14 cellular contexts compared by ENCODE assay signal in genomic region chrX:115591856-115592842, GRCh38. TPM values are rescaled to one million over a fixed set of nuclear protein-coding genes. Genes with fewer than 3 reads are reported as not detected.
A peak's percentile ranks its signal among the peaks of the same experiment; 100 is the strongest.
DNase-seq lines count a peak whose midpoint lies in the region; ATAC-seq, FAIRE-seq and TF ChIP-seq lines count a peak whose summit lies in the region.
"Had no signal": no experiment of that assay in that cellular context is flagged by ENCODE, and none has a peak within 500 bp of the region (broad histone marks: within the 10 kb centered on the region; RNA-seq: fewer than 3 reads in every experiment).

No MANE protein-coding gene starts in this region.

- TF ChIP-seq CTCF in MCF 10A (IDR thresholded peaks at IDR 0.05; ENCODE audit: unreplicated experiment): no peak
- no peak for TF ChIP-seq CTCF in kidney (IDR thresholded peaks at IDR 0.05; ENCODE audit: borderline replicate concordance, extremely low read depth, insufficient read depth)
- no peak for TF ChIP-seq CTCF in thoracic aorta (IDR thresholded peaks at IDR 0.05)

- intact Hi-C loops in MCF 10A (cut with micrococcal nuclease) (no loop called here), kidney (cut with DNase I) (no loop called here)

- peak overlapping the region; percentile 23 to 40 for H3K27ac ChIP-seq in kidney (ENCODE audit: low read depth in 2 of 2, low read length in 2 of 2)
- peak overlapping the region; percentile 79 to 84 for H3K27ac ChIP-seq in thoracic aorta

- H3K4me1 ChIP-seq in kidney (ENCODE audit: control insufficient read depth in 1 of 2, insufficient read depth in 1 of 2, low read depth in 1 of 2, low read length in 2 of 2) (peaks cover 4 to 5% of the 10 kb centered on the region in 2 donors), thoracic aorta (ENCODE audit: control insufficient read depth in 1 of 2, low read depth in 2 of 2) (peaks cover 0 to 54% of the 10 kb centered on the region in 2 donors)

- no TSS peak for BruUV-seq in MCF 10A (replicated peaks; lab: Mats Ljungman, UMichigan)

- CTCF ChIA-PET in MCF 10A (lab: Yijun Ruan, JAX): interaction anchor here (0.6 to 0.9 kb wide), 2 partner anchors 18 to 98 kb away, joined by 3 to 4 read pairs; no protein-coding TSS in a partner anchor

- peak overlapping the region; percentile 87 for H3K27ac Mint-ChIP-seq in MCF 10A (ENCODE audit: low read depth, unreplicated experiment)
- H3K27ac Mint-ChIP-seq: CD8-positive, alpha-beta T cell had no signal

- H3K9me3 ChIP-seq in kidney (ENCODE audit: control insufficient read depth in 1 of 2, low read length in 2 of 2) (no peaks in the 10 kb centered on the region), thoracic aorta (no peaks in the 10 kb centered on the region)
- H3K9me3 ChIP-seq: HAP-1 had no signal

- no peaks in the 10 kb centered on the region for H3K9me3 Mint-ChIP-seq in MCF 10A (ENCODE audit: unreplicated experiment)
- H3K9me3 Mint-ChIP-seq: CD8-positive, alpha-beta T cell had no signal

- peaks cover 11% of the 10 kb centered on the region for H3K36me3 Mint-ChIP-seq in MCF 10A (ENCODE audit: insufficient read depth, unreplicated experiment)
- H3K36me3 Mint-ChIP-seq: CD8-positive, alpha-beta T cell had no signal

- no peaks in the 10 kb centered on the region for H3K27me3 ChIP-seq in thoracic aorta (replicated peaks; ENCODE audit: insufficient read depth)

- no peak overlapping the region for H3K9ac ChIP-seq in kidney (ENCODE audit: low read length in 2 of 2)

- H3K4me3 ChIP-seq in kidney (ENCODE audit: low read length in 2 of 2) (peak overlapping the region in 1 of 2 donors; percentile 13), thoracic aorta (peak overlapping the region; percentile 70)
- H3K4me3 ChIP-seq: HAP-1 had no signal

- ATAC-seq in thoracic aorta (ENCODE audit: insufficient number of reproducible peaks, low FRiP score, low read depth) (no peak), GM19463 (IDR thresholded peaks at IDR 0.05; ENCODE audit: unreplicated experiment) (no peak)
- ATAC-seq: CD8-positive, alpha-beta T cell had no signal

- H3K36me3 ChIP-seq in kidney (ENCODE audit: control insufficient read depth in 1 of 2, insufficient read depth in 2 of 2, low read length in 2 of 2): no peaks in the 10 kb centered on the region
- H3K36me3 ChIP-seq in thoracic aorta: no peaks in the 10 kb centered on the region
- H3K36me3 ChIP-seq: HAP-1 had no signal

- DNase-seq in HPDE6-E6E7 (ENCODE audit: extremely low spot score): peak; percentile 27
- peak; percentile 37 for DNase-seq in MCF 10A (ENCODE audit: unreplicated experiment)
- DNase-seq in kidney: no peak
- DNase-seq in thoracic aorta (ENCODE audit: low spot score): no peak
- no peak for DNase-seq in SW480 (ENCODE audit: low spot score)
- no peak for DNase-seq in RCC 7860 (ENCODE audit: low spot score)
- no peak for DNase-seq in NCI-H1105 (lab: John Stamatoyannopoulos, UW)
- DNase-seq: CD8-positive, alpha-beta T cell; foreskin fibroblast; KG1; NCI-H2227 treated with DMSO at 0.1 percent for 48 hours; RPMI8226 had no signal

- peaks cover 83% of the 10 kb centered on the region for H3K27me3 Mint-ChIP-seq in MCF 10A (ENCODE audit: insufficient read depth, unreplicated experiment)

- FAIRE-seq in kidney (lab: Jason Lieb, UNC) (no peak), RCC 7860 (lab: Jason Lieb, UNC) (no peak)

- POLR2A ChIA-PET in MCF 10A (lab: Yijun Ruan, JAX): interaction anchor here (0.7 to 8.0 kb wide), 10 partner anchors 9 to 250 kb away, joined by 3 to 160 read pairs (median 4); partner anchors contain the start of gene PLS3

- H3K4me1 Mint-ChIP-seq in MCF 10A (ENCODE audit: insufficient read depth, unreplicated experiment): peaks cover 12% of the 10 kb centered on the region

- H3K4me3 Mint-ChIP-seq in MCF 10A (ENCODE audit: unreplicated experiment): peak overlapping the region; percentile 72
- H3K4me3 Mint-ChIP-seq: CD8-positive, alpha-beta T cell had no signal

RNA-seq across cellular contexts. Expression of gene PLS3, which starts 31.2 kb away (rescaled TPM):
- total RNA-seq in MCF 10A (2022) (127 and 147 TPM in 2 replicates), kidney (110 TPM), thoracic aorta (100 to 1,000 TPM; 466 to 474 TPM)
- polyA plus RNA-seq in kidney (ENCODE audit: insufficient read depth, low read depth, low replicate concordance): 97.4 TPM
- total RNA-seq: CD8-positive, alpha-beta T cell had no signal

Comparison
In these comparisons a context has a peak if more than half of its experiments do, and no peak if none do; other contexts are left out.
1. DNase-seq: peak in HPDE6-E6E7 (single experiment) and MCF 10A (single experiment); none in kidney (single experiment), thoracic aorta (single experiment), SW480 (single experiment), RCC 7860 (single experiment) and NCI-H1105 (single experiment).